24 cellular contexts compared by ENCODE assay signal in genomic region chr2:58157754-58158153, GRCh38.
"Had no signal": no experiment of that assay in that cellular context is flagged by ENCODE, and none has a peak within 500 bp of the region (broad histone marks: within the 10 kb centered on the region; RNA-seq: fewer than 3 reads in every experiment).

No MANE protein-coding gene starts in this region.

- H3K4me3 Mint-ChIP-seq: activated CD4-positive, alpha-beta memory T cell treated with anti-CD3 and anti-CD28 coated beads, Interleukin-2, amount 10 ng/mL, durations not matched to agents 7 days and 5 days; activated CD8-positive, alpha-beta memory T cell treated with anti-CD3 and anti-CD28 coated beads, Interleukin-2, amount 10 ng/mL, durations not matched to agents 7 days and 5 days; activated naive CD4-positive, alpha-beta T cell treated with anti-CD3 and anti-CD28 coated beads, Interleukin-2, amount 50 U/mL, for 24 hours; activated T-helper 1 cell treated with anti-CD3 and anti-CD28 coated beads, Interleukin-12 subunit alpha, Interleukin-12 subunit beta, Interleukin-2, Interleukin-4 antibody, amounts not matched to agents 30 ng/mL and 10 ng/mL and 1 ng/mL, durations not matched to agents 14 hours and 24 hours and 36 hours; brain; natural killer cell; T-helper 17 cell had no signal

- H3K4me1 ChIP-seq: esophagus squamous epithelium, gastroesophageal sphincter, sigmoid colon, spleen, upper lobe of left lung had no signal

- ATAC-seq: activated CD8-positive, alpha-beta memory T cell treated with anti-CD3 and anti-CD28 coated beads, Interleukin-2, amount 10 ng/mL, durations not matched to agents 7 days and 5 days; gastroesophageal sphincter; left ventricle myocardium superior; natural killer cell; T-helper 17 cell had no signal

- FAIRE-seq: islet of Langerhans had no signal

- H3K4me1 Mint-ChIP-seq: activated CD4-positive, alpha-beta memory T cell treated with anti-CD3 and anti-CD28 coated beads, Interleukin-2, amount 10 ng/mL, durations not matched to agents 7 days and 5 days; activated CD8-positive, alpha-beta memory T cell treated with anti-CD3 and anti-CD28 coated beads, Interleukin-2, amount 10 ng/mL, durations not matched to agents 7 days and 5 days; activated naive CD4-positive, alpha-beta T cell treated with anti-CD3 and anti-CD28 coated beads, Interleukin-2, amount 50 U/mL, for 24 hours; brain had no signal

- H3K9me3 Mint-ChIP-seq: activated CD4-positive, alpha-beta memory T cell treated with anti-CD3 and anti-CD28 coated beads, Interleukin-2, amount 10 ng/mL, durations not matched to agents 7 days and 5 days; activated T-helper 1 cell treated with anti-CD3 and anti-CD28 coated beads, Interleukin-12 subunit alpha, Interleukin-12 subunit beta, Interleukin-2, Interleukin-4 antibody, amounts not matched to agents 30 ng/mL and 10 ng/mL and 1 ng/mL, durations not matched to agents 14 hours and 24 hours and 36 hours; natural killer cell had no signal

- DNase-seq: activated CD4-positive, alpha-beta memory T cell treated with anti-CD3 and anti-CD28 coated beads, Interleukin-2, amount 10 ng/mL, durations not matched to agents 7 days and 5 days; activated CD4-positive, alpha-beta T cell treated with anti-CD3 and anti-CD28 coated beads for 48 hours; activated CD8-positive, alpha-beta memory T cell treated with anti-CD3 and anti-CD28 coated beads, Interleukin-2, amount 10 ng/mL, durations not matched to agents 7 days and 5 days; activated gamma-delta T cell; activated T-cell treated with anti-CD3 and anti-CD28 coated beads for 4 hours; anterior cingulate cortex; effector memory CD4-positive, alpha-beta T cell; esophagus squamous epithelium; head of caudate nucleus; left ventricle myocardium superior; mammary epithelial cell; midbrain; natural killer cell; sigmoid colon; spleen; stimulated activated CD4-positive, alpha-beta T cell treated with anti-CD3 and anti-CD28 coated beads, Interleukin-4, amount 100 ng/mL, for 1 hour; stimulated activated naive CD4-positive, alpha-beta T cell treated with Interleukin-2 at 50 U/mL for 16 hours; T-helper 17 cell; upper lobe of left lung had no signal

- H3K27ac ChIP-seq: esophagus squamous epithelium, gastroesophageal sphincter, sigmoid colon, spleen, upper lobe of left lung had no signal

- H3K27me3 ChIP-seq: esophagus squamous epithelium, gastroesophageal sphincter, sigmoid colon, spleen, upper lobe of left lung had no signal

- H3K4me3 ChIP-seq: esophagus squamous epithelium, gastroesophageal sphincter, sigmoid colon, spleen, upper lobe of left lung had no signal

- H3K9me3 ChIP-seq: esophagus squamous epithelium, gastroesophageal sphincter, sigmoid colon, upper lobe of left lung had no signal

- H3K27ac Mint-ChIP-seq: activated CD4-positive, alpha-beta memory T cell treated with anti-CD3 and anti-CD28 coated beads, Interleukin-2, amount 10 ng/mL, durations not matched to agents 7 days and 5 days; activated CD8-positive, alpha-beta memory T cell treated with anti-CD3 and anti-CD28 coated beads, Interleukin-2, amount 10 ng/mL, durations not matched to agents 7 days and 5 days; activated naive CD4-positive, alpha-beta T cell treated with anti-CD3 and anti-CD28 coated beads, Interleukin-2, amount 50 U/mL, for 24 hours; activated T-helper 1 cell treated with anti-CD3 and anti-CD28 coated beads, Interleukin-12 subunit alpha, Interleukin-12 subunit beta, Interleukin-2, Interleukin-4 antibody, amounts not matched to agents 30 ng/mL and 10 ng/mL and 1 ng/mL, durations not matched to agents 14 hours and 24 hours and 36 hours; brain; natural killer cell; T-helper 17 cell had no signal

- H3K27me3 Mint-ChIP-seq: activated CD4-positive, alpha-beta memory T cell treated with anti-CD3 and anti-CD28 coated beads, Interleukin-2, amount 10 ng/mL, durations not matched to agents 7 days and 5 days; activated CD8-positive, alpha-beta memory T cell treated with anti-CD3 and anti-CD28 coated beads, Interleukin-2, amount 10 ng/mL, durations not matched to agents 7 days and 5 days; activated naive CD4-positive, alpha-beta T cell treated with anti-CD3 and anti-CD28 coated beads, Interleukin-2, amount 50 U/mL, for 24 hours; T-helper 17 cell had no signal
